ENCODE assay signal across 17 cellular contexts in genomic region chr6:90637321-90637720, GRCh38. TPM values are rescaled to one million over a fixed set of nuclear protein-coding genes. Genes with fewer than 3 reads are reported as not detected.
DNase-seq lines count a peak whose midpoint lies in the region; ATAC-seq and TF ChIP-seq lines count a peak whose summit lies in the region.
"Had no signal": no experiment of that assay in that cellular context is flagged by ENCODE, and none has a peak within 500 bp of the region (broad histone marks: within the 10 kb centered on the region; RNA-seq: fewer than 3 reads in every experiment).

No MANE protein-coding gene starts in this region.

- no peaks in the 10 kb centered on the region for H3K79me2 ChIP-seq in GM23338 (replicated peaks; ENCODE audit: insufficient read depth)

- intact Hi-C loops in ascending aorta (cut with DNase I): no loop called here

- H3K36me3 Mint-ChIP-seq in GM23338 (ENCODE audit: low read depth): peaks cover 17% of the 10 kb centered on the region
- H3K36me3 Mint-ChIP-seq: CD8-positive, alpha-beta T cell had no signal

- no peak overlapping the region for H3K4me2 ChIP-seq in GM23338
- H3K4me2 ChIP-seq: A549; BLaER1 treated with 17β-estradiol and CSF1 and Interleukin-3, amounts not matched to agents 10 nM and 100 nM had no signal

- TF ChIP-seq CTCF in GM23338 (conservative IDR thresholded peaks at IDR 0.05; ENCODE audit: low read depth in 2 of 2): no peak
- TF ChIP-seq CTCF in HEK293 (tag by site-specific recombination; IDR thresholded peaks at IDR 0.05): no peak
- no peak for TF ChIP-seq CTCF in ascending aorta (IDR thresholded peaks at IDR 0.05)

- no peak overlapping the region for H2AFZ ChIP-seq in GM23338

- H3K36me3 ChIP-seq in GM23338 (ENCODE audit: insufficient read depth): peaks cover 13% of the 10 kb centered on the region
- H3K36me3 ChIP-seq in HEK293 (ENCODE audit: control insufficient read depth in 2 of 2, insufficient read depth in 1 of 2, low read length in 2 of 2): no peaks in the 10 kb centered on the region
- no peaks in the 10 kb centered on the region for H3K36me3 ChIP-seq in ascending aorta
- H3K36me3 ChIP-seq: BLaER1 treated with 17β-estradiol and CSF1 and Interleukin-3, amounts not matched to agents 10 nM and 100 nM had no signal

- 0 out of 2 replicates have a peak, but pooled peaks cover 2% of the 10 kb centered on the region for H3K9me3 ChIP-seq in HEK293 (ENCODE audit: control insufficient read depth, insufficient read depth, low read depth, low read length)
- H3K9me3 ChIP-seq in ascending aorta: no peaks in the 10 kb centered on the region
- H3K9me3 ChIP-seq: A549, Caco-2 had no signal

- no peaks in the 10 kb centered on the region for H4K20me1 ChIP-seq in GM23338 (replicated peaks; ENCODE audit: insufficient read depth)
- H4K20me1 ChIP-seq: BLaER1 treated with 17β-estradiol and CSF1 and Interleukin-3, amounts not matched to agents 10 nM and 100 nM had no signal

- no peaks in the 10 kb centered on the region for H3K4me1 Mint-ChIP-seq in GM23338
- H3K4me1 Mint-ChIP-seq: B cell had no signal

- POLR2A ChIA-PET in HEK293 (lab: Yijun Ruan, JAX): no interaction called here

- peaks cover 17% of the 10 kb centered on the region for H3K9me3 Mint-ChIP-seq in GM23338

- no peak overlapping the region for H3K4me3 Mint-ChIP-seq in GM23338
- H3K4me3 Mint-ChIP-seq: B cell; CD4-positive, alpha-beta T cell; CD8-positive, alpha-beta T cell had no signal

- no peak overlapping the region for H3K4me3 ChIP-seq in GM23338
- H3K4me3 ChIP-seq in HEK293 (ENCODE audit: low read depth, low read length): no peak overlapping the region
- H3K4me3 ChIP-seq in ascending aorta: no peak overlapping the region
- H3K4me3 ChIP-seq: A549; BLaER1 treated with 17β-estradiol and CSF1 and Interleukin-3, amounts not matched to agents 10 nM and 100 nM had no signal

- no peaks in the 10 kb centered on the region for H3K27me3 Mint-ChIP-seq in GM23338 (ENCODE audit: insufficient read depth, low read depth, poor library complexity)

- H3K4me1 ChIP-seq in GM23338 (ENCODE audit: insufficient read depth): no peaks in the 10 kb centered on the region
- H3K4me1 ChIP-seq in HEK293 (ENCODE audit: control insufficient read depth, insufficient read depth, low read length): no peaks in the 10 kb centered on the region
- H3K4me1 ChIP-seq in ascending aorta: no peaks in the 10 kb centered on the region
- H3K4me1 ChIP-seq: A549; BLaER1 treated with 17β-estradiol and CSF1 and Interleukin-3, amounts not matched to agents 10 nM and 100 nM; Caco-2 had no signal

- H3K27me3 ChIP-seq in GM23338 (ENCODE audit: insufficient read depth) (no peaks in the 10 kb centered on the region), ascending aorta (no peaks in the 10 kb centered on the region)
- H3K27me3 ChIP-seq: BLaER1 treated with 17β-estradiol and CSF1 and Interleukin-3, amounts not matched to agents 10 nM and 100 nM had no signal

- ATAC-seq in GM23338: no peak
- no peak for ATAC-seq in HG02678 (IDR thresholded peaks at IDR 0.05; ENCODE audit: unreplicated experiment)
- ATAC-seq: A549; CD8-positive, alpha-beta T cell had no signal

- no peak overlapping the region for H3K27ac ChIP-seq in GM23338 (ENCODE audit: low read depth)
- H3K27ac ChIP-seq in HEK293 (ENCODE audit: extremely low read depth, low read depth, low read length): no peak overlapping the region
- no peak overlapping the region for H3K27ac ChIP-seq in ascending aorta
- H3K27ac ChIP-seq: A549; BLaER1 treated with 17β-estradiol and CSF1 and Interleukin-3, amounts not matched to agents 10 nM and 100 nM; C4-2B had no signal

- peaks cover 10% of the 10 kb centered on the region; the same call in 1 of the 2 replicates for H3K9me2 ChIP-seq in GM23338 (ENCODE audit: insufficient read depth)

- H3K27ac Mint-ChIP-seq in GM23338: no peak overlapping the region
- H3K27ac Mint-ChIP-seq: B cell; CD4-positive, alpha-beta T cell; CD8-positive, alpha-beta T cell had no signal

- CTCF ChIA-PET in HEK293 (lab: Yijun Ruan, JAX): no interaction called here

- DNase-seq in GM23338 (ENCODE audit: low spot score): peak; percentile 33
- peak; percentile 1 for DNase-seq in dedifferentiated amniotic fluid mesenchymal stem cell (ENCODE audit: extremely low spot score)
- no peak for DNase-seq in NCI-H2029 treated with DMSO at 0.1 percent for 48 hours (lab: John Stamatoyannopoulos, UW)
- DNase-seq in ascending aorta (ENCODE audit: low spot score in 2 of 2): no peak
- DNase-seq: AML-193; Caco-2; Calu3; CD4-positive, alpha-beta T cell; CD8-positive, alpha-beta T cell; DMS79 treated with DMSO at 0.1 percent for 48 hours; GF-D8 had no signal

- H3F3A ChIP-seq in GM23338 (replicated peaks; ENCODE audit: low read depth): no peaks in the 10 kb centered on the region

TF ChIP-seq in GM23338, 12 proteins besides CTCF, POLR2A, EP300 and RAD21:
- TF ChIP-seq STAT1 (IDR thresholded peaks at IDR 0.05; ENCODE audit: unreplicated experiment): no peak
- no peak for TF ChIP-seq EZH2phosphoT487 (IDR thresholded peaks at IDR 0.05; ENCODE audit: unreplicated experiment)
- no peak for TF ChIP-seq NANOG (IDR thresholded peaks at IDR 0.05; ENCODE audit: borderline replicate concordance)
TF ChIP-seq in GM23338: peak in this region for 0.

TF ChIP-seq in HEK293, 187 proteins besides CTCF, POLR2A, EP300 and RAD21:
- TF ChIP-seq MZF1 (tag by site-specific recombination; IDR thresholded peaks at IDR 0.05; ENCODE audit: borderline replicate concordance) (no peak), ZNF610 (tag by site-specific recombination; IDR thresholded peaks at IDR 0.05; ENCODE audit: borderline replicate concordance) (peak; percentile 39; the same call in 1 of the 2 replicates), ZNF433 (tag by site-specific recombination; IDR thresholded peaks at IDR 0.05; ENCODE audit: low read depth) (no peak), TRIM28 (IDR thresholded peaks at IDR 0.05; ENCODE audit: borderline replicate concordance, low read length) (peak; percentile 75), ZNF529 (tag by site-specific recombination; IDR thresholded peaks at IDR 0.05; ENCODE audit: insufficient replicate concordance) (peak; percentile 5), ZNF133 (tag by site-specific recombination; IDR thresholded peaks at IDR 0.05) (peak; percentile 100), ZNF510 (tag by site-specific recombination; IDR thresholded peaks at IDR 0.05; ENCODE audit: insufficient replicate concordance) (peak; percentile 28), SETDB1 (IDR thresholded peaks at IDR 0.05; ENCODE audit: insufficient read length, low read length) (peak; percentile 91), ZNF146 (tag by site-specific recombination; IDR thresholded peaks at IDR 0.05) (no peak)
- TF ChIP-seq, protein P1, sequence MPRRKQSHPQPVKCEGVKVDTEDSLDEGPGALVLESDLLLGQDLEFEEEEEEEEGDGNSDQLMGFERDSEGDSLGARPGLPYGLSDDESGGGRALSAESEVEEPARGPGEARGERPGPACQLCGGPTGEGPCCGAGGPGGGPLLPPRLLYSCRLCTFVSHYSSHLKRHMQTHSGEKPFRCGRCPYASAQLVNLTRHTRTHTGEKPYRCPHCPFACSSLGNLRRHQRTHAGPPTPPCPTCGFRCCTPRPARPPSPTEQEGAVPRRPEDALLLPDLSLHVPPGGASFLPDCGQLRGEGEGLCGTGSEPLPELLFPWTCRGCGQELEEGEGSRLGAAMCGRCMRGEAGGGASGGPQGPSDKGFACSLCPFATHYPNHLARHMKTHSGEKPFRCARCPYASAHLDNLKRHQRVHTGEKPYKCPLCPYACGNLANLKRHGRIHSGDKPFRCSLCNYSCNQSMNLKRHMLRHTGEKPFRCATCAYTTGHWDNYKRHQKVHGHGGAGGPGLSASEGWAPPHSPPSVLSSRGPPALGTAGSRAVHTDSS (tag by site-specific recombination; IDR thresholded peaks at IDR 0.05): peak; percentile 45; the same call in 1 of the 2 replicates

RNA-seq across cellular contexts. Expression of gene MAP3K7, which starts 50.4 kb away (rescaled TPM):
- total RNA-seq in GM23338 (2014; rRNA removed; shearing (Covaris generic)): 40.9 and 47.1 TPM in 2 replicates
- polyA plus RNA-seq in GM23338 (2016; fragmentation: Nextera tagmentation; extraction: Ambion mirVana): 29.6 and 33.2 TPM in 2 replicates
- total RNA-seq in ascending aorta: 18.3 TPM

Comparison
In these comparisons a context has a peak if more than half of its experiments do, and no peak if none do; other contexts are left out.
1. DNase-seq: peak in GM23338 (single experiment) and dedifferentiated amniotic fluid mesenchymal stem cell (single experiment); none in NCI-H2029 treated with DMSO at 0.1 percent for 48 hours (single experiment) and ascending aorta (0 of 2).